In the genomic region with DNA sequence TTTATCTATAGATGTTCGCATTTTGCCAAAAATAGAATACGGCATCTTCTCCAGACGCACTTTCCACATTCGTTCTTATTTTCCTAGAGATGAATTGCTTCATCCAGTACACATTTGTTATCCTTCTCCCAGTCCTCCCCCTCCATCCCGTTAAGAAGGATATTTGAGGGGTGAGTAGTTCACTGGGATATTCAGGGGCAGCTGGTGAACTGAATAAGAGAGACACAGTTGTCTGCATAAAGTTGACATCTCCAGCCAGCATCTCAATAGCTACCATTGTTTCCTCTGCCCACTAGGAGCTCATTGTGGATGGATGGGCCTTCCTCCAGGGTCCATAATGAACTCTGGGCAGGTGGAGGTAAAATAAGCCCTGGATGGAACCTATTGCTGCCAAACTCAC, we compare ENCODE assay signal across 27 cellular contexts.
DNase-seq lines count a peak whose midpoint lies in the region; ATAC-seq, FAIRE-seq and TF ChIP-seq lines count a peak whose summit lies in the region.
"Had no signal": no experiment of that assay in that cellular context is flagged by ENCODE, and none has a peak within 500 bp of the region (broad histone marks: within the 10 kb centered on the region; RNA-seq: fewer than 3 reads in every experiment).

No MANE protein-coding gene starts in this region.

- H4K20me1 ChIP-seq in IMR-90 (ENCODE audit: insufficient read depth, low read length) (no peaks in the 10 kb centered on the region), neural progenitor cell (ENCODE audit: low read depth) (no peaks in the 10 kb centered on the region)
- H4K20me1 ChIP-seq: BLaER1 had no signal

- DNase-seq in IMR-90: peak; percentile 2
- DNase-seq in RPMI7951 (ENCODE audit: low read depth): peak; percentile 60
- DNase-seq in fibroblast of pulmonary artery (ENCODE audit: low read depth): peak; percentile 25
- DNase-seq in neural progenitor cell (ENCODE audit: low spot score): no peak
- no peak for DNase-seq in naive thymus-derived CD8-positive, alpha-beta T cell
- DNase-seq in GM12892 (ENCODE audit: insufficient read length): no peak
- no peak for DNase-seq in NCI-H446 (lab: John Stamatoyannopoulos, UW)
- DNase-seq: activated CD4-positive, alpha-beta T cell treated with anti-CD3 and anti-CD28 coated beads, Interleukin-2, amount 10 ng/mL, durations not matched to agents 24 days and 14 days; activated CD8-positive, alpha-beta memory T cell treated with anti-CD3 and anti-CD28 coated beads for 24 hours; anterior cingulate cortex; colonic mucosa; effector CD8-positive, alpha-beta T cell; EL; foreskin keratinocyte; H9; lower lobe of right lung; mucosa of descending colon; NCI-H1436; NCI-H446 treated with DMSO at 0.1 percent for 48 hours had no signal

- H2AK5ac ChIP-seq in IMR-90 (ENCODE audit: low read depth, low read length): no peak overlapping the region

- no peaks in the 10 kb centered on the region for H3K79me2 ChIP-seq in neural progenitor cell (ENCODE audit: low read depth)

- no peak overlapping the region for H4K5ac ChIP-seq in IMR-90 (ENCODE audit: low read depth, low read length)

- H4K8ac ChIP-seq in IMR-90 (ENCODE audit: low read depth in 2 of 2, low read length in 2 of 2): no peak overlapping the region

- no peaks in the 10 kb centered on the region for H3K79me1 ChIP-seq in IMR-90 (ENCODE audit: low read depth in 1 of 2, low read length in 2 of 2)

- H3K27me3 ChIP-seq in IMR-90 (ENCODE audit: control insufficient read depth, insufficient read depth, low read length): no peaks in the 10 kb centered on the region; the same call in 1 of the 2 replicates
- no peaks in the 10 kb centered on the region for H3K27me3 ChIP-seq in neural progenitor cell
- H3K27me3 ChIP-seq: BLaER1, colonic mucosa, foreskin keratinocyte, heart right ventricle had no signal

- H2BK5ac ChIP-seq in IMR-90 (ENCODE audit: low read depth, low read length, poor library complexity, severe bottlenecking): no peak overlapping the region

- no peak overlapping the region for H3K14ac ChIP-seq in IMR-90 (replicated peaks; ENCODE audit: low read depth, low read length)

- no peak for ATAC-seq in IMR-90 (ENCODE audit: low read depth)
- no peak for ATAC-seq in naive thymus-derived CD8-positive, alpha-beta T cell
- no peak for ATAC-seq in GM18517 (IDR thresholded peaks at IDR 0.05; ENCODE audit: unreplicated experiment)
- ATAC-seq: foreskin keratinocyte; lower lobe of right lung; mucosa of descending colon; stimulated activated effector memory CD8-positive, alpha-beta T cell treated with anti-CD3 and anti-CD28 coated beads, Interleukin-12 subunit alpha, Interleukin-12 subunit beta, amount 100 ng/mL, for 72 hours; WTC11 had no signal

- peaks cover 28% of the 10 kb centered on the region for H3K4me1 Mint-ChIP-seq in neural progenitor cell
- H3K4me1 Mint-ChIP-seq in naive thymus-derived CD8-positive, alpha-beta T cell: peaks cover 0 to 9% (median 1%) of the 10 kb centered on the region in 4 donors
- H3K4me1 Mint-ChIP-seq: activated CD4-positive, alpha-beta T cell treated with anti-CD3 and anti-CD28 coated beads, Interleukin-2, amount 10 ng/mL, durations not matched to agents 24 days and 14 days; stimulated activated effector memory CD8-positive, alpha-beta T cell treated with anti-CD3 and anti-CD28 coated beads, Interleukin-12 subunit alpha, Interleukin-12 subunit beta, amount 100 ng/mL, for 72 hours had no signal

- no peak overlapping the region for H3K18ac ChIP-seq in IMR-90 (ENCODE audit: low read depth, low read length)

- H4K91ac ChIP-seq in IMR-90 (ENCODE audit: insufficient read depth, low read depth, low read length): no peak overlapping the region

- dilution Hi-C loops in IMR-90 (cut with HindIII; ENCODE audit: low sequenced_read_pairs, unreplicated experiment): no loop called here

- no peaks in the 10 kb centered on the region for H3K27me3 Mint-ChIP-seq in neural progenitor cell (ENCODE audit: insufficient read depth, low read depth)
- H3K27me3 Mint-ChIP-seq in naive thymus-derived CD8-positive, alpha-beta T cell: no peaks in the 10 kb centered on the region
- H3K27me3 Mint-ChIP-seq: activated CD4-positive, alpha-beta T cell treated with anti-CD3 and anti-CD28 coated beads, Interleukin-2, amount 10 ng/mL, durations not matched to agents 24 days and 14 days; activated naive CD8-positive, alpha-beta T cell; type B pancreatic cell had no signal

- H2BK20ac ChIP-seq in IMR-90 (ENCODE audit: low read depth, low read length): no peak overlapping the region

- H2BK120ac ChIP-seq in IMR-90 (ENCODE audit: low read depth, low read length): no peak overlapping the region

- H3F3A ChIP-seq in neural progenitor cell (ENCODE audit: low read depth): no peaks in the 10 kb centered on the region

- TF ChIP-seq POLR2A in IMR-90 (IDR thresholded peaks at IDR 0.05; ENCODE audit: low read depth, low read length) (no peak), GM12892 (IDR thresholded peaks at IDR 0.05; ENCODE audit: low read depth, low read length) (no peak)

- H3K36me3 ChIP-seq in IMR-90 (ENCODE audit: control insufficient read depth, insufficient read depth, low read length) (no peaks in the 10 kb centered on the region), neural progenitor cell (no peaks in the 10 kb centered on the region)
- H3K36me3 ChIP-seq: BLaER1, colonic mucosa, heart right ventricle, lower lobe of right lung had no signal

- H2AFZ ChIP-seq in IMR-90 (replicated peaks; ENCODE audit: low read length, poor library complexity) (no peak overlapping the region), neural progenitor cell (replicated peaks) (no peak overlapping the region)

- H2BK15ac ChIP-seq in IMR-90 (ENCODE audit: low read depth, low read length): no peak overlapping the region

- peak overlapping the region; percentile 43 for H3K27ac Mint-ChIP-seq in neural progenitor cell
- H3K27ac Mint-ChIP-seq in naive thymus-derived CD8-positive, alpha-beta T cell: no peak overlapping the region
- H3K27ac Mint-ChIP-seq: activated CD4-positive, alpha-beta T cell treated with anti-CD3 and anti-CD28 coated beads, Interleukin-2, amount 10 ng/mL, durations not matched to agents 24 days and 14 days; activated naive CD8-positive, alpha-beta T cell; stimulated activated effector memory CD8-positive, alpha-beta T cell treated with anti-CD3 and anti-CD28 coated beads, Interleukin-12 subunit alpha, Interleukin-12 subunit beta, amount 100 ng/mL, for 72 hours; type B pancreatic cell; WTC11 had no signal

- no peak overlapping the region for H3K23ac ChIP-seq in IMR-90 (ENCODE audit: low read depth, low read length)

- no peak overlapping the region for H3K27ac ChIP-seq in IMR-90 (ENCODE audit: insufficient read depth, low read length)
- H3K27ac ChIP-seq in neural progenitor cell: no peak overlapping the region
- H3K27ac ChIP-seq: BLaER1, colonic mucosa, foreskin keratinocyte, heart right ventricle, lower lobe of right lung had no signal

- no peak overlapping the region for H3K56ac ChIP-seq in IMR-90 (ENCODE audit: extremely low read depth, insufficient read depth, low read length)

- WGBS in IMR-90 (ENCODE audit: extremely low coverage in 2 of 2, insufficient read length in 1 of 2), 2 experiments: no CpG with 5 or more reads among the region's 5 CpGs

- no peak overlapping the region for H2AK9ac ChIP-seq in IMR-90 (replicated peaks; ENCODE audit: low read depth, low read length, poor library complexity)

- TF ChIP-seq CTCF in IMR-90 (conservative IDR thresholded peaks at IDR 0.05; ENCODE audit: low read depth, low read length) (no peak), fibroblast of pulmonary artery (IDR thresholded peaks at IDR 0.05; ENCODE audit: low read length, missing control alignments) (no peak), neural progenitor cell (IDR thresholded peaks at IDR 0.05) (no peak)

- H3K4me3 ChIP-seq in IMR-90 (ENCODE audit: insufficient read depth, low read depth, low read length) (no peak overlapping the region), fibroblast of pulmonary artery (replicated peaks; ENCODE audit: low read depth, low read length) (no peak overlapping the region), neural progenitor cell (no peak overlapping the region)
- H3K4me3 ChIP-seq: BLaER1, colonic mucosa, heart right ventricle, lower lobe of right lung, mucosa of descending colon had no signal

- H3K9ac ChIP-seq in IMR-90 (ENCODE audit: low read depth, low read length): no peak overlapping the region
- H3K9ac ChIP-seq in neural progenitor cell: no peak overlapping the region
- H3K9ac ChIP-seq: BLaER1, SK-N-SH had no signal

- no peak overlapping the region for H3K4ac ChIP-seq in IMR-90 (ENCODE audit: low read depth, low read length)

- CTCF ChIA-PET in IMR-90 (lab: Yijun Ruan, JAX): interaction anchor here (1.1 kb wide), 1 partner anchor 11 kb away, joined by 3 read pairs; no protein-coding TSS in a partner anchor

- H3K4me1 ChIP-seq in IMR-90 (ENCODE audit: control insufficient read depth, insufficient read depth, low read length) (no peaks in the 10 kb centered on the region), neural progenitor cell (peaks cover 14% of the 10 kb centered on the region)
- H3K4me1 ChIP-seq: BLaER1, colonic mucosa, foreskin keratinocyte, lower lobe of right lung had no signal

- H3K4me3 Mint-ChIP-seq in neural progenitor cell: no peak overlapping the region
- no peak overlapping the region for H3K4me3 Mint-ChIP-seq in naive thymus-derived CD8-positive, alpha-beta T cell
- H3K4me3 Mint-ChIP-seq: activated CD4-positive, alpha-beta T cell treated with anti-CD3 and anti-CD28 coated beads, Interleukin-2, amount 10 ng/mL, durations not matched to agents 24 days and 14 days; activated naive CD8-positive, alpha-beta T cell; H9; stimulated activated effector memory CD8-positive, alpha-beta T cell treated with anti-CD3 and anti-CD28 coated beads, Interleukin-12 subunit alpha, Interleukin-12 subunit beta, amount 100 ng/mL, for 72 hours; type B pancreatic cell; WTC11 had no signal

- TF ChIP-seq RAD21 in IMR-90 (IDR thresholded peaks at IDR 0.05; ENCODE audit: low read length): no peak

- intact Hi-C loops in IMR-90 (cut with micrococcal nuclease): no loop called here

- POLR2A ChIA-PET in IMR-90 (lab: Charles Lee; ENCODE audit: unreplicated experiment): no interaction called here
- POLR2A ChIA-PET in naive thymus-derived CD8-positive, alpha-beta T cell (lab: Charles Lee): no interaction called here

- H3K9me3 ChIP-seq in IMR-90 (ENCODE audit: control insufficient read depth, insufficient read depth, low read length) (no peaks in the 10 kb centered on the region), neural progenitor cell (ENCODE audit: low read depth) (no peaks in the 10 kb centered on the region)
- H3K9me3 ChIP-seq: BLaER1, colonic mucosa, heart right ventricle, lower lobe of right lung, mucosa of descending colon, SK-N-SH had no signal

- no peaks in the 10 kb centered on the region for H3K36me3 Mint-ChIP-seq in neural progenitor cell
- no peaks in the 10 kb centered on the region for H3K36me3 Mint-ChIP-seq in naive thymus-derived CD8-positive, alpha-beta T cell
- H3K36me3 Mint-ChIP-seq: activated naive CD8-positive, alpha-beta T cell; stimulated activated effector memory CD8-positive, alpha-beta T cell treated with anti-CD3 and anti-CD28 coated beads, Interleukin-12 subunit alpha, Interleukin-12 subunit beta, amount 100 ng/mL, for 72 hours; type B pancreatic cell; WTC11 had no signal

- FAIRE-seq in GM12892 (lab: Jason Lieb, UNC): no peak

- no TSS peak for BruUV-seq in IMR-90 (replicated peaks; lab: Mats Ljungman, UMichigan)

- H3K9me1 ChIP-seq in IMR-90 (ENCODE audit: insufficient read depth, low read length): no peaks in the 10 kb centered on the region

- in situ Hi-C loops in IMR-90 (cut with MboI; ENCODE audit: low sequenced_read_pairs): loop anchor here (25.0 kb wide), 1 partner anchor 846 kb away; no protein-coding TSS in a partner anchor

- no peak overlapping the region for H3K4me2 ChIP-seq in IMR-90 (ENCODE audit: low read depth, low read length)
- H3K4me2 ChIP-seq in neural progenitor cell: no peak overlapping the region
- H3K4me2 ChIP-seq: BLaER1, SK-N-SH had no signal

- H3K9me3 Mint-ChIP-seq in neural progenitor cell: no peaks in the 10 kb centered on the region
- peaks cover 0 to 2% (median 0%) of the 10 kb centered on the region in 9 donors for H3K9me3 Mint-ChIP-seq in naive thymus-derived CD8-positive, alpha-beta T cell
- H3K9me3 Mint-ChIP-seq: activated CD4-positive, alpha-beta T cell treated with anti-CD3 and anti-CD28 coated beads, Interleukin-2, amount 10 ng/mL, durations not matched to agents 24 days and 14 days; H9; stimulated activated effector memory CD8-positive, alpha-beta T cell treated with anti-CD3 and anti-CD28 coated beads, Interleukin-12 subunit alpha, Interleukin-12 subunit beta, amount 100 ng/mL, for 72 hours; type B pancreatic cell had no signal

Comparison
In these comparisons a context has a peak if more than half of its experiments do, and no peak if none do; other contexts are left out.
1. DNase-seq: peak in IMR-90 (single experiment), RPMI7951 (single experiment) and fibroblast of pulmonary artery (single experiment); none in neural progenitor cell (single experiment), naive thymus-derived CD8-positive, alpha-beta T cell (0 of 10), GM12892 (single experiment) and NCI-H446 (0 of 2).